ENCODE assay signal across 1 cellular context in genomic region chr2:141524777-141525176, GRCh38.
TF ChIP-seq lines count a peak whose summit lies in the region.

No MANE protein-coding gene starts in this region.

TF ChIP-seq in HepG2, 621 proteins besides CTCF, POLR2A, EP300 and RAD21 (continued from another document):
- TF ChIP-seq, protein P1, sequence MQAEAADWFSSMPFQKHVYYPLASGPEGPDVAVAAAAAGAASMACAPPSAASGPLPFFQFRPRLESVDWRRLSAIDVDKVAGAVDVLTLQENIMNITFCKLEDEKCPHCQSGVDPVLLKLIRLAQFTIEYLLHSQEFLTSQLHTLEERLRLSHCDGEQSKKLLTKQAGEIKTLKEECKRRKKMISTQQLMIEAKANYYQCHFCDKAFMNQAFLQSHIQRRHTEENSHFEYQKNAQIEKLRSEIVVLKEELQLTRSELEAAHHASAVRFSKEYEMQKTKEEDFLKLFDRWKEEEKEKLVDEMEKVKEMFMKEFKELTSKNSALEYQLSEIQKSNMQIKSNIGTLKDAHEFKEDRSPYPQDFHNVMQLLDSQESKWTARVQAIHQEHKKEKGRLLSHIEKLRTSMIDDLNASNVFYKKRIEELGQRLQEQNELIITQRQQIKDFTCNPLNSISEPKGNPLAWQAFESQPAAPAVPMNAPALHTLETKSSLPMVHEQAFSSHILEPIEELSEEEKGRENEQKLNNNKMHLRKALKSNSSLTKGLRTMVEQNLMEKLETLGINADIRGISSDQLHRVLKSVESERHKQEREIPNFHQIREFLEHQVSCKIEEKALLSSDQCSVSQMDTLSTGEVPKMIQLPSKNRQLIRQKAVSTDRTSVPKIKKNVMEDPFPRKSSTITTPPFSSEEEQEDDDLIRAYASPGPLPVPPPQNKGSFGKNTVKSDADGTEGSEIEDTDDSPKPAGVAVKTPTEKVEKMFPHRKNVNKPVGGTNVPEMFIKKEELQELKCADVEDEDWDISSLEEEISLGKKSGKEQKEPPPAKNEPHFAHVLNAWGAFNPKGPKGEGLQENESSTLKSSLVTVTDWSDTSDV (CRISPR knock-in tag; IDR thresholded peaks at IDR 0.05), result no peak
- no peak for TF ChIP-seq HIVEP1 (CRISPR knock-in tag; IDR thresholded peaks at IDR 0.05)
- TF ChIP-seq GABPA (IDR thresholded peaks at IDR 0.05; ENCODE audit: low read depth, low read length), result no peak
- TF ChIP-seq GABPA (CRISPR knock-in tag; IDR thresholded peaks at IDR 0.05; ENCODE audit: low read depth), result no peak
- peak; percentile 85; the same call in 1 of the 2 replicates for TF ChIP-seq RAD51 (IDR thresholded peaks at IDR 0.05; ENCODE audit: borderline replicate concordance)
- no peak for TF ChIP-seq ARID3A (IDR thresholded peaks at IDR 0.05; ENCODE audit: low read depth, low read length)
- no peak for TF ChIP-seq CENPBD1 (CRISPR knock-in tag; IDR thresholded peaks at IDR 0.05; ENCODE audit: borderline replicate concordance, low read depth)
- TF ChIP-seq NFYB (CRISPR knock-in tag; IDR thresholded peaks at IDR 0.05), result no peak
